ENCODE assay signal across 9 cellular contexts in genomic region chr11:65791719-65792213, GRCh38. TPM values are rescaled to one million over a fixed set of nuclear protein-coding genes. Genes with fewer than 3 reads are reported as not detected.
DNase-seq lines count a peak whose midpoint lies in the region; ATAC-seq and TF ChIP-seq lines count a peak whose summit lies in the region.
"Had no signal": no experiment of that assay in that cellular context is flagged by ENCODE, and none has a peak within 500 bp of the region (broad histone marks: within the 10 kb centered on the region; RNA-seq: fewer than 3 reads in every experiment).

No MANE protein-coding gene starts in this region.

- H3K27me3 ChIP-seq in PC-3 (ENCODE audit: low read length), result no peaks in the 10 kb centered on the region; the same call in 1 of the 2 replicates
- H3K27me3 ChIP-seq in duodenal mucosa (ENCODE audit: control insufficient read depth in 1 of 2, insufficient read depth in 2 of 2, low read length in 2 of 2), result peaks cover 4 to 5% of the 10 kb centered on the region in 2 donors

- no peaks in the 10 kb centered on the region for H3K9me2 ChIP-seq in PC-3 (replicated peaks; ENCODE audit: low read length)

- peak overlapping the region; percentile 72 for H3K4me2 ChIP-seq in PC-3 (ENCODE audit: low read length)

- peaks cover 24% of the 10 kb centered on the region for H3K27me3 Mint-ChIP-seq in HFFc6 (ENCODE audit: insufficient read depth)

- H4K20me1 ChIP-seq in PC-3 (ENCODE audit: low read length), result peaks cover 29% of the 10 kb centered on the region; the same call in 1 of the 2 replicates

- peak overlapping the region; percentile 39; the same call in 1 of the 2 replicates for H3K4me3 ChIP-seq in PC-3 (ENCODE audit: low read length)
- H3K4me3 ChIP-seq in duodenal mucosa (ENCODE audit: low read depth in 1 of 2, low read length in 2 of 2), result peak overlapping the region; percentile 11 to 37

- ATAC-seq in GM18498 (IDR thresholded peaks at IDR 0.05; ENCODE audit: unreplicated experiment) (peak; percentile 86), PC-3 (peak; percentile 51)
- ATAC-seq in stimulated activated naive CD8-positive, alpha-beta T cell treated with anti-CD3 and anti-CD28 coated beads, Interleukin-15, Interleukin-2, amounts not matched to agents 100 U/mL and 50 U/mL, for 24 hours, result peak; percentile 90

- H3F3A ChIP-seq in PC-3 (ENCODE audit: low read length, unreplicated experiment), result no peaks in the 10 kb centered on the region

- TF ChIP-seq CTCF in HFFc6 (IDR thresholded peaks at IDR 0.05) (no peak), PC-3 (conservative IDR thresholded peaks at IDR 0.05; ENCODE audit: low read depth, low read length) (0 out of 2 replicates have a peak, but pooled peaks have one; percentile 12), RWPE1 (conservative IDR thresholded peaks at IDR 0.05; ENCODE audit: low read depth) (no peak)

- H3K4me1 ChIP-seq in PC-3 (ENCODE audit: insufficient read depth, low read length), result peaks cover 61% of the 10 kb centered on the region
- H3K4me1 ChIP-seq in duodenal mucosa (ENCODE audit: control insufficient read depth in 1 of 2, insufficient read depth in 2 of 2, low read length in 2 of 2), result peaks cover 53 to 58% of the 10 kb centered on the region in 2 donors

- H3K9me3 Mint-ChIP-seq in HFFc6, result no peaks in the 10 kb centered on the region

- intact Hi-C loops in PC-3 (cut with micrococcal nuclease), result no loop called here

- H3K79me2 ChIP-seq in PC-3 (ENCODE audit: low read length), result peaks cover 48% of the 10 kb centered on the region

- H3K9me3 ChIP-seq in PC-3 (ENCODE audit: low read length), result no peaks in the 10 kb centered on the region
- no peaks in the 10 kb centered on the region for H3K9me3 ChIP-seq in duodenal mucosa (ENCODE audit: control insufficient read depth in 1 of 2, low read length in 2 of 2)

- H2AFZ ChIP-seq in PC-3 (ENCODE audit: low read length), result no peak overlapping the region

- no peaks in the 10 kb centered on the region for H3K36me3 Mint-ChIP-seq in HFFc6 (ENCODE audit: low read depth)

- POLR2A ChIA-PET in PC-3 (lab: Charles Lee; ENCODE audit: unreplicated experiment), result interaction anchor here (0.5 kb wide), 1 partner anchor 209 kb away, joined by 18 read pairs; no protein-coding TSS in a partner anchor
- POLR2A ChIA-PET in RWPE1 (lab: Yijun Ruan, JAX; ENCODE audit: low non-redundant PET), result interaction anchor here (0.7 to 1.0 kb wide), 2 partner anchors 13 to 42 kb away, joined by 3 to 4 read pairs; no protein-coding TSS in a partner anchor

- no peak overlapping the region for H3K27ac Mint-ChIP-seq in HFFc6

- H3K9ac ChIP-seq in PC-3 (ENCODE audit: low read length) (0 out of 2 replicates have a peak overlapping the region, but pooled peaks have one; percentile 1), duodenal mucosa (ENCODE audit: low read depth in 1 of 2, low read length in 2 of 2) (peak overlapping the region; percentile 60 to 61)

- DNase-seq in HFFc6 (peak; percentile 45), PC-3 (peak; percentile 77), NCI-H1694 (lab: John Stamatoyannopoulos, UW) (no peak), NCI-H1048 (lab: John Stamatoyannopoulos, UW) (no peak), RWPE1 (ENCODE audit: low spot score) (no peak)
- DNase-seq in stimulated activated naive CD8-positive, alpha-beta T cell treated with anti-CD3 and anti-CD28 coated beads, Interleukin-15, Interleukin-2, amounts not matched to agents 100 U/mL and 50 U/mL, for 24 hours, result peak; percentile 68

- no TSS peak for BruUV-seq in PC-3 (replicated peaks; lab: Mats Ljungman, UMichigan)

- H3K27ac ChIP-seq in PC-3 (ENCODE audit: low read length) (peak overlapping the region; percentile 57), duodenal mucosa (ENCODE audit: low read depth, low read length) (peak overlapping the region; percentile 41), RWPE1 (no peak overlapping the region)

- CTCF ChIA-PET in PC-3 (lab: Charles Lee) (interaction anchor here (0.8 to 3.2 kb wide), 2 partner anchors 12 to 26 kb away, joined by 6 to 17 read pairs; partner anchors contain the start of gene AP5B1), RWPE1 (lab: Yijun Ruan, JAX) (interaction anchor here (0.5 to 6.0 kb wide), 2 partner anchors 13 to 51 kb away, joined by 3 to 42 read pairs; no protein-coding TSS in a partner anchor)

- peaks cover 10% of the 10 kb centered on the region; the same call in 1 of the 2 replicates for H3K36me3 ChIP-seq in PC-3 (ENCODE audit: low read depth, low read length)
- peaks cover 23 to 28% of the 10 kb centered on the region in 2 donors for H3K36me3 ChIP-seq in duodenal mucosa (ENCODE audit: control insufficient read depth in 1 of 2, insufficient read depth in 2 of 2, low read length in 2 of 2)

- no peak overlapping the region for H3K4me3 Mint-ChIP-seq in HFFc6

- peaks cover 17% of the 10 kb centered on the region; the same call in 1 of the 2 replicates for H3K4me1 Mint-ChIP-seq in HFFc6 (ENCODE audit: low read depth)

RNA-seq across cellular contexts. Expression of gene OVOL1, which starts 4.9 kb away (rescaled TPM):
- total RNA-seq in HFFc6 (2021; fragmentation: NEBNext Ultra II Directional; extraction: Animal tissue kit (Norgen Biotek cat#: 25700)), result not detected
- 17.1 and 18.1 TPM in 2 replicates for total RNA-seq in PC-3 (2014; rRNA removed)
- total RNA-seq: fibroblast of villous mesenchyme had no signal

RNA-seq across cellular contexts. Expression of gene AP5B1, which starts 11.0 kb away (rescaled TPM):
- total RNA-seq in HFFc6 (2021; fragmentation: NEBNext Ultra II Directional; extraction: Animal tissue kit (Norgen Biotek cat#: 25700)), result 10 to 100 TPM in 2 of 6 experiments, 1 to 10 TPM in 4; 8.7 to 11.1 (median 9.5) TPM
- 24.2 and 31.4 TPM in 2 replicates for total RNA-seq in PC-3 (2014; rRNA removed)

RNA-seq across cellular contexts. Expression of gene SNX32, which starts 42.0 kb away (rescaled TPM):
- not detected for total RNA-seq in HFFc6 (2021; fragmentation: NEBNext Ultra II Directional; extraction: Animal tissue kit (Norgen Biotek cat#: 25700))
- total RNA-seq in PC-3 (2014; rRNA removed), result not detected in 2 replicates

Comparison
In these comparisons a context has a peak if more than half of its experiments do, and no peak if none do; other contexts are left out.
1. DNase-seq: peak in HFFc6 (single experiment), PC-3 (single experiment) and stimulated activated naive CD8-positive, alpha-beta T cell treated with anti-CD3 and anti-CD28 coated beads, Interleukin-15, Interleukin-2, amounts not matched to agents 100 U/mL and 50 U/mL, for 24 hours (single experiment); none in NCI-H1694 (single experiment), NCI-H1048 (single experiment) and RWPE1 (single experiment).
2. RNA of gene OVOL1, which starts 4.9 kb away (total RNA-seq): 17.1 to 18.1 TPM in PC-3; not detected in HFFc6; every median in the first group is over 10 times any median in the second.
3. Peak in every context shown above with its lines, with median percentiles within 50 percentile points of each other: ATAC-seq.